1 cellular context compared by ENCODE assay signal in genomic region chr6:149081281-149081680, GRCh38.
TF ChIP-seq lines count a peak whose summit lies in the region.

No MANE protein-coding gene starts in this region.

TF ChIP-seq in SK-N-SH treated with all-trans-retinoic acid at 6 μM for 48 hours, 23 proteins besides CTCF, POLR2A, EP300 and RAD21 (continued from another document):
- TF ChIP-seq TSHZ2 (CRISPR knock-in tag; IDR thresholded peaks at IDR 0.05) (no peak), ARNTL (CRISPR knock-in tag; IDR thresholded peaks at IDR 0.05; ENCODE audit: borderline replicate concordance, low read depth) (no peak), TCF4 (CRISPR knock-in tag; IDR thresholded peaks at IDR 0.05; ENCODE audit: borderline replicate concordance) (no peak), ZFP3 (CRISPR knock-in tag; IDR thresholded peaks at IDR 0.05) (no peak), PPARA (CRISPR knock-in tag; IDR thresholded peaks at IDR 0.05; ENCODE audit: borderline replicate concordance) (no peak), ZNF70 (CRISPR knock-in tag; IDR thresholded peaks at IDR 0.05) (no peak), ZNF565 (CRISPR knock-in tag; conservative IDR thresholded peaks at IDR 0.05; ENCODE audit: low read depth) (no peak), POU6F1 (CRISPR knock-in tag; IDR thresholded peaks at IDR 0.05; ENCODE audit: borderline replicate concordance, low read depth) (no peak), ESRRG (CRISPR knock-in tag; IDR thresholded peaks at IDR 0.05) (no peak), CSRNP3 (CRISPR knock-in tag; IDR thresholded peaks at IDR 0.05) (no peak)
TF ChIP-seq in SK-N-SH treated with all-trans-retinoic acid at 6 μM for 48 hours: peak in this region for 0.
